ENCODE assay signal across 1 cellular context in the genomic region with DNA sequence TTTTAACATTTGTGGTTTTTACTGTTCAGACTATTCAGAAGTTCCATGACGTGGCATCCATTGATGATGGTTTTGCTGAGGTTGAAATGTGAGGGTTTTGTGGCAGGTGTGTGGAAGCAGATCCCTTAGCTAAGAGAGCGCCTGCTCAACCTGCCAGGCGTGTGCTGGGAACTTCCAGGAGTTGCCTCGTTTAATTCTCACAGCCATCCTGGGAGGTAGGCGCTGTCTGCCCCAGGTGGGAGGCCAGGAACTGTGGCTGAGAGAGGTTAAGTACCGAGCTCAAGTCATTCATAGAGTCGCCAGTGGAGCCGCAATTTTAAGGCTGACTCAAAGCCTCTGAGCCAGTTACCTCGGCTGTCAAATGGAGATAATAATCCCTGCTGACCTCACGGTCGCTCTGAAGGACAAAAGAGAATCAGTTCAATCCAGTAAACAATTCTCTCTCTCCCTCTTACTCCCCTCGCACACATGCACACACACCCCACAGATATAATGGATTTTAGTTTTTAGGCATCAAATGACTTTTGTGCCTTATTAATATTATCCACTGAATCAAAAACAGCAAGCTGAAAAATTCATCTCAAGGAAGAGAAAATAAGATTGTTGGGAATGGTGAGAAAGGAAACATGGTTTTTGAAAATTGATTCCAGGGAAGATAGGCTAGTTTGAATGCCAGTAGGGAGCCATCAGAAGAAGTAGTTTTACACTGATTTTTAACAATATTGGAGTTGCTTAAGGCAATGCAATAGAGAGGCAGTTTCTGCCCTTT.
A peak's percentile ranks its signal among the peaks of the same experiment; 100 is the strongest.
TF ChIP-seq lines count a peak whose summit lies in the region.

No MANE protein-coding gene starts in this region.

TF ChIP-seq in GM12878, 131 proteins besides CTCF, POLR2A, EP300 and RAD21 (continued from another document):
- TF ChIP-seq ZBTB11 (CRISPR knock-in tag; IDR thresholded peaks at IDR 0.05) (no peak), JUNB (IDR thresholded peaks at IDR 0.05) (peak; percentile 84), RCOR1 (conservative IDR thresholded peaks at IDR 0.05; ENCODE audit: low read depth, low read length) (no peak), PBX3 (IDR thresholded peaks at IDR 0.05; ENCODE audit: insufficient replicate concordance, low read depth, low read length) (no peak), BACH1 (IDR thresholded peaks at IDR 0.05; ENCODE audit: borderline replicate concordance) (peak; percentile 88), CBFB (IDR thresholded peaks at IDR 0.05; ENCODE audit: low read depth) (peak; percentile 95), CHD1 (IDR thresholded peaks at IDR 0.05; ENCODE audit: low read depth, low read length) (peak; percentile 89; the same call in 1 of the 2 replicates), CREM (IDR thresholded peaks at IDR 0.05; ENCODE audit: low read depth) (peak; percentile 94)
- TF ChIP-seq, protein P1, sequence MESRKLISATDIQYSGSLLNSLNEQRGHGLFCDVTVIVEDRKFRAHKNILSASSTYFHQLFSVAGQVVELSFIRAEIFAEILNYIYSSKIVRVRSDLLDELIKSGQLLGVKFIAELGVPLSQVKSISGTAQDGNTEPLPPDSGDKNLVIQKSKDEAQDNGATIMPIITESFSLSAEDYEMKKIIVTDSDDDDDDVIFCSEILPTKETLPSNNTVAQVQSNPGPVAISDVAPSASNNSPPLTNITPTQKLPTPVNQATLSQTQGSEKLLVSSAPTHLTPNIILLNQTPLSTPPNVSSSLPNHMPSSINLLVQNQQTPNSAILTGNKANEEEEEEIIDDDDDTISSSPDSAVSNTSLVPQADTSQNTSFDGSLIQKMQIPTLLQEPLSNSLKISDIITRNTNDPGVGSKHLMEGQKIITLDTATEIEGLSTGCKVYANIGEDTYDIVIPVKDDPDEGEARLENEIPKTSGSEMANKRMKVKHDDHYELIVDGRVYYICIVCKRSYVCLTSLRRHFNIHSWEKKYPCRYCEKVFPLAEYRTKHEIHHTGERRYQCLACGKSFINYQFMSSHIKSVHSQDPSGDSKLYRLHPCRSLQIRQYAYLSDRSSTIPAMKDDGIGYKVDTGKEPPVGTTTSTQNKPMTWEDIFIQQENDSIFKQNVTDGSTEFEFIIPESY (IDR thresholded peaks at IDR 0.05): no peak
